12 cellular contexts compared by ENCODE assay signal in the genomic region with DNA sequence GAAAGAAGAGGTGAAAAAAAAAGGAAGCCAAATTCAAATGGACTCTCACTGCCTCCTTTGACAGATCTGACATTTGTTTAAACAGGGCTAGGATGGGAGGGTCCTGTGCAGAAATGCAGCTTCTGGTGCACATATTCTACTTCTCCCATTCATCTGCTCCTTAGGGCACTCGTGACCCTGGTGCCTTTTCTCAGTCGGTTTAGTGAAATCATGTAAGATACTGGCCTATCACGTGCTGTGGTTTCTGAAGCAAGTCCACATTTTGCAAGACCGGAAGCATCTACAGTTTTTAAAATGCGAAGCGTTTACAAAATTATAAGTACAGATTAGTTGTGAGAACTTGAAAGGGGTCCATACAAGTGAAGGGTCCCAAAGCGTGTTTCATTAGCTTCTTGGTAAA.
DNase-seq lines count a peak whose midpoint lies in the region; ATAC-seq and TF ChIP-seq lines count a peak whose summit lies in the region.
"Had no signal": no experiment of that assay in that cellular context is flagged by ENCODE, and none has a peak within 500 bp of the region (broad histone marks: within the 10 kb centered on the region; RNA-seq: fewer than 3 reads in every experiment).

No MANE protein-coding gene starts in this region.

- in situ Hi-C loops in GM13977 (cut with MboI; ENCODE audit: low pct_unique_long_range_greater_than_20kb, low sequenced_read_pairs, unreplicated experiment) = no loop called here

- peaks cover 2% of the 10 kb centered on the region for H4K20me1 ChIP-seq in neural progenitor cell (ENCODE audit: low read depth)

- H3K9me3 Mint-ChIP-seq in CD14-positive monocyte (peaks cover 0 to 5% (median 0%) of the 10 kb centered on the region in 7 donors), neural progenitor cell (no peaks in the 10 kb centered on the region)
- H3K9me3 Mint-ChIP-seq: activated T-cell treated with anti-CD3 and anti-CD28 coated beads, Interleukin-2, amount 50 U/mL, for 24 hours; IgD-negative memory B cell had no signal

- H3K27ac Mint-ChIP-seq in CD14-positive monocyte = peak overlapping the region; percentile 99 to 100 (median 100)
- H3K27ac Mint-ChIP-seq in neural progenitor cell = peak overlapping the region; percentile 52
- H3K27ac Mint-ChIP-seq: activated T-cell treated with anti-CD3 and anti-CD28 coated beads, Interleukin-2, amount 50 U/mL, for 24 hours had no signal

- TF ChIP-seq CTCF in CD14-positive monocyte (IDR thresholded peaks at IDR 0.05) (no peak), neural progenitor cell (IDR thresholded peaks at IDR 0.05) (no peak), GM13977 (IDR thresholded peaks at IDR 0.05; ENCODE audit: extremely low read depth, insufficient read depth, missing control alignments) (no peak), foreskin keratinocyte (conservative IDR thresholded peaks at IDR 0.05) (no peak)

- peak overlapping the region; percentile 55 to 91 for H3K4me3 Mint-ChIP-seq in CD14-positive monocyte
- H3K4me3 Mint-ChIP-seq in neural progenitor cell = peak overlapping the region; percentile 11
- H3K4me3 Mint-ChIP-seq: activated T-cell treated with anti-CD3 and anti-CD28 coated beads, Interleukin-2, amount 50 U/mL, for 24 hours had no signal

- H3K4me2 ChIP-seq in neural progenitor cell = peak overlapping the region; percentile 65

- H3K9me3 ChIP-seq in neural progenitor cell (ENCODE audit: low read depth) = no peaks in the 10 kb centered on the region
- H3K9me3 ChIP-seq: pancreas had no signal

- H3K27me3 Mint-ChIP-seq in CD14-positive monocyte (ENCODE audit: low read depth in 3 of 3) (peaks cover 0 to 2% (median 1%) of the 10 kb centered on the region in 3 donors), neural progenitor cell (ENCODE audit: insufficient read depth, low read depth) (peaks cover 7% of the 10 kb centered on the region)
- H3K27me3 Mint-ChIP-seq: activated T-cell treated with anti-CD3 and anti-CD28 coated beads, Interleukin-2, amount 50 U/mL, for 24 hours had no signal

- DNase-seq in CD14-positive monocyte (ENCODE audit: low spot score) = peak; percentile 93
- DNase-seq in SIG-M5 (lab: John Stamatoyannopoulos, UW) = peak; percentile 87
- no peak for DNase-seq in Right ventricle myocardium superior
- no peak for DNase-seq in neural progenitor cell (ENCODE audit: low spot score)
- no peak for DNase-seq in GM13977 (ENCODE audit: low spot score)
- no peak for DNase-seq in UCSD-AML1 (lab: John Stamatoyannopoulos, UW; ENCODE audit: unreplicated experiment)
- DNase-seq in foreskin keratinocyte = no peak
- DNase-seq: activated T-cell treated with anti-CD3 and anti-CD28 coated beads, Interleukin-2, amount 50 U/mL, for 24 hours had no signal

- no peaks in the 10 kb centered on the region for H3K36me3 ChIP-seq in neural progenitor cell
- H3K36me3 ChIP-seq: pancreas had no signal

- H3K36me3 Mint-ChIP-seq in CD14-positive monocyte (peaks cover 2 to 3% of the 10 kb centered on the region in 2 donors), neural progenitor cell (no peaks in the 10 kb centered on the region)
- H3K36me3 Mint-ChIP-seq: IgD-negative memory B cell had no signal

- ATAC-seq in Right ventricle myocardium superior (ENCODE audit: poor library complexity) (peak; percentile 76), HG03439 (IDR thresholded peaks at IDR 0.05; ENCODE audit: unreplicated experiment) (no peak), foreskin keratinocyte (no peak)

- intact Hi-C loops in CD14-positive monocyte (cut with micrococcal nuclease) = loop anchor here (2.0 to 5.0 kb wide), 5 partner anchors 35 to 710 kb away; partner anchors contain the start of gene JARID2 (in 1 of the 2)
- intact Hi-C loops in Right ventricle myocardium superior (cut with DNase I) = no loop called here

- no peak overlapping the region for H2AFZ ChIP-seq in neural progenitor cell (replicated peaks)

- H3K4me1 Mint-ChIP-seq in CD14-positive monocyte (peaks cover 87% of the 10 kb centered on the region), neural progenitor cell (peaks cover 53% of the 10 kb centered on the region)

- H3K79me2 ChIP-seq in neural progenitor cell (ENCODE audit: low read depth) = no peaks in the 10 kb centered on the region

- H3K27me3 ChIP-seq in neural progenitor cell (no peaks in the 10 kb centered on the region), foreskin keratinocyte (no peaks in the 10 kb centered on the region)
- H3K27me3 ChIP-seq: pancreas had no signal

- H3K4me1 ChIP-seq in neural progenitor cell (peaks cover 50% of the 10 kb centered on the region), foreskin keratinocyte (no peaks in the 10 kb centered on the region)
- H3K4me1 ChIP-seq: pancreas had no signal

- peaks cover 28% of the 10 kb centered on the region for H3F3A ChIP-seq in neural progenitor cell (ENCODE audit: low read depth)

- H3K4me3 ChIP-seq in neural progenitor cell = no peak overlapping the region
- H3K4me3 ChIP-seq: pancreas had no signal

- no peak overlapping the region for H3K9ac ChIP-seq in neural progenitor cell

- H3K27ac ChIP-seq in neural progenitor cell (peak overlapping the region; percentile 51), foreskin keratinocyte (no peak overlapping the region)
- H3K27ac ChIP-seq: epithelial cell of prostate had no signal

Comparison
In these comparisons a context has a peak if more than half of its experiments do, and no peak if none do; other contexts are left out.
1. DNase-seq: peak in CD14-positive monocyte (single experiment) and SIG-M5 (single experiment); none in Right ventricle myocardium superior (single experiment), neural progenitor cell (single experiment), GM13977 (single experiment), UCSD-AML1 (single experiment) and foreskin keratinocyte (0 of 2).